In genomic region chr2:158510887-158511286, GRCh38 we compare ENCODE assay signal across 22 cellular contexts. TPM values are rescaled to one million over a fixed set of nuclear protein-coding genes. Genes with fewer than 3 reads are reported as not detected.
DNase-seq lines count a peak whose midpoint lies in the region; ATAC-seq and TF ChIP-seq lines count a peak whose summit lies in the region.
"Had no signal": no experiment of that assay in that cellular context is flagged by ENCODE, and none has a peak within 500 bp of the region (broad histone marks: within the 10 kb centered on the region; RNA-seq: fewer than 3 reads in every experiment).

No MANE protein-coding gene starts in this region.

- no peak overlapping the region for H2BK120ac ChIP-seq in trophoblast cell (ENCODE audit: insufficient read depth, low read length, poor library complexity)

- H2AFZ ChIP-seq in GM23338 (no peak overlapping the region), fibroblast of lung (ENCODE audit: low read length) (no peak overlapping the region), trophoblast cell (ENCODE audit: insufficient read depth, low read length, poor library complexity) (no peak overlapping the region), GM23248 (no peak overlapping the region)

- DNase-seq in GM23338 (ENCODE audit: low spot score) (no peak), RWPE2 (ENCODE audit: low spot score) (no peak), fibroblast of lung (ENCODE audit: low read depth in 2 of 2) (no peak), trophoblast cell (no peak), retina (no peak), GM23248 (no peak), GF-D8 (lab: John Stamatoyannopoulos, UW) (no peak)
- DNase-seq: AML-193; CD4-positive, alpha-beta T cell; DMS53; GDM1; H7; KG1; MG63; NCI-H2029; NCI-H446; NCI-H524 treated with DMSO at 0.1 percent for 48 hours; NCI-H774 had no signal

- H3K27ac Mint-ChIP-seq in GM23338: peak overlapping the region; percentile 40; the same call in 1 of the 2 replicates
- H3K27ac Mint-ChIP-seq: CD4-positive, alpha-beta T cell had no signal

- no peak overlapping the region for H3K14ac ChIP-seq in trophoblast cell (ENCODE audit: low read length)

- no peaks in the 10 kb centered on the region for H3K36me3 ChIP-seq in GM23338 (ENCODE audit: insufficient read depth)
- H3K36me3 ChIP-seq in RWPE2 (ENCODE audit: low read depth): no peaks in the 10 kb centered on the region
- H3K36me3 ChIP-seq in fibroblast of lung (ENCODE audit: control insufficient read depth, insufficient read depth, low read length): no peaks in the 10 kb centered on the region
- H3K36me3 ChIP-seq in trophoblast cell (ENCODE audit: control insufficient read depth in 1 of 2, insufficient read depth in 2 of 2, low read length in 2 of 2): no peaks in the 10 kb centered on the region
- H3K36me3 ChIP-seq in GM23248 (ENCODE audit: low read depth): no peaks in the 10 kb centered on the region
- H3K36me3 ChIP-seq: BLaER1 treated with 17β-estradiol and CSF1 and Interleukin-3, amounts not matched to agents 10 nM and 100 nM; MG63 had no signal

- no peak overlapping the region for H3K4me3 Mint-ChIP-seq in GM23338
- H3K4me3 Mint-ChIP-seq: CD4-positive, alpha-beta T cell had no signal

- in situ Hi-C loops in GM23248 (cut with MboI): no loop called here

- H4K8ac ChIP-seq in trophoblast cell (ENCODE audit: low read depth, low read length): peak overlapping the region; percentile 2

- TF ChIP-seq CTCF in GM23338 (conservative IDR thresholded peaks at IDR 0.05; ENCODE audit: low read depth in 2 of 2) (no peak), RWPE2 (IDR thresholded peaks at IDR 0.05; ENCODE audit: poor library complexity, severe bottlenecking) (no peak), fibroblast of lung (conservative IDR thresholded peaks at IDR 0.05 in 1 of 2, IDR thresholded peaks at IDR 0.05 in 1 of 2; ENCODE audit: low read depth in 1 of 2, low read length in 2 of 2) (no peak)

- no peak overlapping the region for H3K4me3 ChIP-seq in GM23338
- H3K4me3 ChIP-seq in RWPE2 (ENCODE audit: severe bottlenecking): no peak overlapping the region
- H3K4me3 ChIP-seq in fibroblast of lung (replicated peaks in 1 of 4; ENCODE audit: control extremely low read depth in 1 of 4, insufficient read depth in 1 of 4, low read depth in 3 of 4, low read length in 4 of 4): no peak overlapping the region
- H3K4me3 ChIP-seq in trophoblast cell (ENCODE audit: low read depth, low read length): no peak overlapping the region
- H3K4me3 ChIP-seq in GM23248: no peak overlapping the region
- H3K4me3 ChIP-seq: A549; BLaER1 treated with 17β-estradiol and CSF1 and Interleukin-3, amounts not matched to agents 10 nM and 100 nM; MG63; SJSA1 had no signal

- H3K27ac ChIP-seq in GM23338 (ENCODE audit: low read depth) (no peak overlapping the region), RWPE2 (ENCODE audit: poor library complexity, severe bottlenecking) (peak overlapping the region; percentile 54), fibroblast of lung (ENCODE audit: insufficient read depth, low read length) (peak overlapping the region; percentile 28), trophoblast cell (ENCODE audit: low read depth, low read length) (no peak overlapping the region), GM23248 (no peak overlapping the region)
- H3K27ac ChIP-seq: BLaER1 treated with 17β-estradiol and CSF1 and Interleukin-3, amounts not matched to agents 10 nM and 100 nM; SJSA1 had no signal

- no peaks in the 10 kb centered on the region for H3K27me3 ChIP-seq in GM23338 (ENCODE audit: insufficient read depth)
- no peaks in the 10 kb centered on the region for H3K27me3 ChIP-seq in RWPE2 (ENCODE audit: insufficient read depth, poor library complexity, severe bottlenecking)
- no peaks in the 10 kb centered on the region for H3K27me3 ChIP-seq in fibroblast of lung (ENCODE audit: control insufficient read depth, insufficient read depth, low read length)
- no peaks in the 10 kb centered on the region for H3K27me3 ChIP-seq in trophoblast cell (ENCODE audit: insufficient read depth, low read length)
- H3K27me3 ChIP-seq in GM23248 (replicated peaks; ENCODE audit: insufficient read depth): no peaks in the 10 kb centered on the region
- H3K27me3 ChIP-seq: BLaER1 treated with 17β-estradiol and CSF1 and Interleukin-3, amounts not matched to agents 10 nM and 100 nM; MG63; SJSA1 had no signal

- H3K27me3 Mint-ChIP-seq in GM23338 (ENCODE audit: insufficient read depth, low read depth, poor library complexity): peaks cover 4% of the 10 kb centered on the region
- H3K27me3 Mint-ChIP-seq: CD4-positive, alpha-beta T cell had no signal

- ATAC-seq in GM23338: peak; percentile 53
- ATAC-seq in RWPE2 (ENCODE audit: low read depth): no peak
- ATAC-seq: A549, Right ventricle myocardium inferior had no signal

- H3K9me2 ChIP-seq in GM23338 (ENCODE audit: insufficient read depth) (no peaks in the 10 kb centered on the region), GM23248 (ENCODE audit: insufficient read depth) (no peaks in the 10 kb centered on the region)

- no peak overlapping the region for H4K91ac ChIP-seq in trophoblast cell (ENCODE audit: low read depth, low read length)

- H3K9me3 ChIP-seq in RWPE2 (ENCODE audit: severe bottlenecking) (no peaks in the 10 kb centered on the region), fibroblast of lung (ENCODE audit: control insufficient read depth, insufficient read depth, low read depth, low read length) (no peaks in the 10 kb centered on the region), trophoblast cell (ENCODE audit: insufficient read depth, low read depth, low read length) (no peaks in the 10 kb centered on the region), GM23248 (ENCODE audit: low read depth) (no peaks in the 10 kb centered on the region)
- H3K9me3 ChIP-seq: A549; BLaER1 treated with 17β-estradiol and CSF1 and Interleukin-3, amounts not matched to agents 10 nM and 100 nM; MG63; SJSA1 had no signal

- 0 out of 3 replicates have a peak, but pooled peaks cover 2% of the 10 kb centered on the region for H3K36me3 Mint-ChIP-seq in GM23338 (ENCODE audit: low read depth)

- peaks cover 4% of the 10 kb centered on the region for H3K79me1 ChIP-seq in trophoblast cell (ENCODE audit: low read length)

- H3K4me2 ChIP-seq in GM23338: no peak overlapping the region
- H3K4me2 ChIP-seq in fibroblast of lung (ENCODE audit: extremely low read depth, insufficient read depth, low read length): peak overlapping the region; percentile 39
- no peak overlapping the region for H3K4me2 ChIP-seq in trophoblast cell (ENCODE audit: low read length)
- no peak overlapping the region for H3K4me2 ChIP-seq in GM23248 (ENCODE audit: unreplicated experiment)
- H3K4me2 ChIP-seq: A549; BLaER1 treated with 17β-estradiol and CSF1 and Interleukin-3, amounts not matched to agents 10 nM and 100 nM had no signal

- H3K4me1 ChIP-seq in GM23338 (ENCODE audit: insufficient read depth) (peaks cover 17% of the 10 kb centered on the region), RWPE2 (ENCODE audit: insufficient read depth, poor library complexity, severe bottlenecking) (peaks cover 4% of the 10 kb centered on the region), fibroblast of lung (ENCODE audit: control insufficient read depth, extremely low read depth, insufficient read depth, low read length) (peaks cover 6% of the 10 kb centered on the region), trophoblast cell (ENCODE audit: control insufficient read depth in 1 of 2, insufficient read depth in 2 of 2, low read length in 2 of 2) (peaks cover 4 to 5% of the 10 kb centered on the region in 2 experiments), GM23248 (ENCODE audit: insufficient read depth) (peaks cover 6% of the 10 kb centered on the region)
- H3K4me1 ChIP-seq: BLaER1 treated with 17β-estradiol and CSF1 and Interleukin-3, amounts not matched to agents 10 nM and 100 nM had no signal

- H3K18ac ChIP-seq in trophoblast cell (ENCODE audit: low read length): peak overlapping the region; percentile 93

- H3K79me2 ChIP-seq in GM23338 (replicated peaks; ENCODE audit: insufficient read depth) (peaks cover 96% of the 10 kb centered on the region), fibroblast of lung (ENCODE audit: control insufficient read depth, insufficient read depth, low read length) (peaks cover 25% of the 10 kb centered on the region), trophoblast cell (ENCODE audit: control insufficient read depth, insufficient read depth, low read length, poor library complexity) (no peaks in the 10 kb centered on the region), GM23248 (ENCODE audit: insufficient read depth) (peaks cover 85% of the 10 kb centered on the region)

- H3K4me1 Mint-ChIP-seq in GM23338: peaks cover 31% of the 10 kb centered on the region

- no peak overlapping the region for H2BK5ac ChIP-seq in trophoblast cell (ENCODE audit: low read depth, low read length, poor library complexity)

- H2AK5ac ChIP-seq in trophoblast cell (ENCODE audit: low read length): peak overlapping the region; percentile 53

- H3K23ac ChIP-seq in trophoblast cell (ENCODE audit: low read length): no peak overlapping the region

- peak overlapping the region; percentile 83 for H3K4ac ChIP-seq in trophoblast cell (ENCODE audit: low read depth, low read length)

- no peak overlapping the region for H4K12ac ChIP-seq in trophoblast cell (ENCODE audit: low read depth, low read length)

- H3F3A ChIP-seq in GM23338 (replicated peaks; ENCODE audit: low read depth) (no peaks in the 10 kb centered on the region), GM23248 (ENCODE audit: insufficient read depth) (0 out of 2 replicates have a peak, but pooled peaks cover 4% of the 10 kb centered on the region)

- H3K9me3 Mint-ChIP-seq in GM23338: no peaks in the 10 kb centered on the region
- H3K9me3 Mint-ChIP-seq: CD4-positive, alpha-beta T cell had no signal

- no CpG with 5 or more reads among the region's 8 CpGs for WGBS in trophoblast cell (ENCODE audit: extremely low coverage, insufficient coverage, insufficient read length)
- WGBS in GM23248 (ENCODE audit: low coverage in 1 of 2, low lambda C conversion rate in 2 of 2, missing lambda C conversion rate in 2 of 2), 2 experiments: 96 to 99% methylated on average over 8 of the region's 8 CpGs

- H4K20me1 ChIP-seq in GM23338 (replicated peaks; ENCODE audit: insufficient read depth) (peaks cover 12% of the 10 kb centered on the region; the same call in 1 of the 2 replicates), fibroblast of lung (ENCODE audit: control insufficient read depth, extremely low read depth, insufficient read depth, low read length) (peaks cover 2% of the 10 kb centered on the region), GM23248 (ENCODE audit: insufficient read depth) (no peaks in the 10 kb centered on the region)
- H4K20me1 ChIP-seq: BLaER1 treated with 17β-estradiol and CSF1 and Interleukin-3, amounts not matched to agents 10 nM and 100 nM had no signal

- H3K9ac ChIP-seq in fibroblast of lung (ENCODE audit: insufficient read depth, low read length) (no peak overlapping the region), trophoblast cell (ENCODE audit: low read length) (no peak overlapping the region), GM23248 (no peak overlapping the region)
- H3K9ac ChIP-seq: BLaER1 treated with 17β-estradiol and CSF1 and Interleukin-3, amounts not matched to agents 10 nM and 100 nM had no signal

- no peak overlapping the region for H2BK12ac ChIP-seq in trophoblast cell (ENCODE audit: low read length)

RNA-seq across cellular contexts. Expression of gene PKP4, which starts 54.1 kb away (rescaled TPM):
- total RNA-seq in GM23338 (2014; rRNA removed; shearing (Covaris generic)): 66.7 and 92.3 TPM in 2 replicates
- polyA plus RNA-seq in GM23338 (2016; fragmentation: Nextera tagmentation; extraction: Ambion mirVana) (34.6 and 35.7 TPM in 2 replicates), fibroblast of lung (36.6 and 44.5 TPM in 2 replicates), GM23248 (2016; fragmentation: Nextera tagmentation; extraction: Ambion mirVana) (5.8 and 7.6 TPM in 2 replicates)
- total RNA-seq in fibroblast of lung: 32.6 and 56.3 TPM in 2 replicates
- polyA plus RNA-seq in fibroblast of lung (2012): 29.6 and 38.2 TPM in 2 replicates
- polyA minus RNA-seq in fibroblast of lung (ENCODE audit: low replicate concordance): 93.5 and 189 TPM in 2 replicates
- polyA plus RNA-seq in trophoblast cell (2013): 22.5 and 25.0 TPM in 2 replicates
- 27.7 and 32.2 TPM in 2 replicates for total RNA-seq in GM23248 (2014; rRNA removed; shearing (Covaris generic))

RNA-seq across cellular contexts. Expression of gene CCDC148, which starts 54.3 kb away (rescaled TPM):
- total RNA-seq in GM23338 (2014; rRNA removed; shearing (Covaris generic)): 0.16 and 1.2 TPM in 2 replicates
- 1.3 and 1.8 TPM in 2 replicates for polyA plus RNA-seq in GM23338 (2016; fragmentation: Nextera tagmentation; extraction: Ambion mirVana)
- 1.0 and 1.2 TPM in 2 replicates for total RNA-seq in fibroblast of lung
- 0.61 and 1.2 TPM in 2 replicates for polyA plus RNA-seq in fibroblast of lung
- 0.58 and 1.2 TPM in 2 replicates for polyA plus RNA-seq in fibroblast of lung (2012)
- not detected in 2 replicates for polyA minus RNA-seq in fibroblast of lung (ENCODE audit: low replicate concordance)
- polyA plus RNA-seq in trophoblast cell (2013): 0.29 and 0.36 TPM in 2 replicates
- 0.13 and 0.86 TPM in 2 replicates for total RNA-seq in GM23248 (2014; rRNA removed; shearing (Covaris generic))
- polyA plus RNA-seq in GM23248 (2016; fragmentation: Nextera tagmentation; extraction: Ambion mirVana): 0.51 and 0.64 TPM in 2 replicates
- total RNA-seq: CD4-positive, alpha-beta T cell had no signal

Comparison
In these comparisons a context has a peak if more than half of its experiments do, and no peak if none do; other contexts are left out.
1. H3K27ac ChIP-seq: peak in RWPE2 (single experiment) and fibroblast of lung (single experiment); none in GM23338 (single experiment), trophoblast cell (single experiment) and GM23248 (single experiment).